ENCODE assay signal across 25 cellular contexts in the genomic region with DNA sequence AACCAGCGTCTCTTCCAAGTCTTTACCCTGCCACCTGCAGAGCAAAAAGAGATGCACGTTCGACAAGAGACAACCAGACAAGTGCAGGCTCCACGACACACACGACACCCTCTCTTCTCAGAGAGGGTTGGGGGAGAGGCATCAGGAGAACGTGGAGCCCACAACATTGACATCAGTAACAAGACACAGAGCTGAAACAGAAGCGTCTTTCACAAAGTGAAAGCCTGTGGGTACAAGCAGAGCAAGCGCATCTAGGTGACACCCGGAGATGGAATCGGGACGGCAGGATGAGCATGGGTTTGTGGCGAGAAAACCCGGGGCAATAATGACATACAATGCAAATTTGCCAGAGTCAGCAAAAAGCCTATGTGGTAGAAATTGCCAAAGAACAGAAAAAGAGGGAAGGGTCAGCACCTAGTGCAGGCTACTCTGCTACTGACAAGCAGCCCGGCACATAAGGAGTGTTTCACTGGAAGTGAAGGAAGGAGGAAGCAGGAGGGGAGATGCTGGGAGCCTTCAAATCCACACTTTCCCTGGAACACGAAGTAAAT.
DNase-seq lines count a peak whose midpoint lies in the region; ATAC-seq and TF ChIP-seq lines count a peak whose summit lies in the region.
"Had no signal": no experiment of that assay in that cellular context is flagged by ENCODE, and none has a peak within 500 bp of the region (broad histone marks: within the 10 kb centered on the region; RNA-seq: fewer than 3 reads in every experiment).

No MANE protein-coding gene starts in this region.

- no peak overlapping the region for H3K4me3 ChIP-seq in heart right ventricle
- H3K4me3 ChIP-seq: GM12878, SK-N-MC, transverse colon had no signal

- DNase-seq in activated CD4-positive, alpha-beta T cell treated with anti-CD3 and anti-CD28 coated beads, Interleukin-2, amount 10 ng/mL, durations not matched to agents 24 days and 14 days: no peak
- no peak for DNase-seq in activated CD4-positive, alpha-beta T cell treated with anti-CD3 and anti-CD28 coated beads, Interleukin-2, amount 50 U/mL, for 48 hours
- DNase-seq in CD4-positive, alpha-beta T cell: no peak
- no peak for DNase-seq in caudate nucleus (lab: John Stamatoyannopoulos, UW)
- DNase-seq in naive thymus-derived CD8-positive, alpha-beta T cell: no peak
- DNase-seq in SKM-1 treated with dmso at 0.1 percent for 144 hours (lab: John Stamatoyannopoulos, UW; ENCODE audit: unreplicated experiment): no peak
- no peak for DNase-seq in heart right ventricle
- DNase-seq: amygdala; COR-L47; DND-41; erythroblast; foreskin fibroblast; hippocampal formation; Kasumi-1; NCI-H187 treated with DMSO at 0.1 percent for 48 hours; small intestine; stimulated activated CD4-positive, alpha-beta T cell treated with anti-CD3 and anti-CD28 coated beads, Interleukin-2, amount 100 ng/mL, for 24 hours; stimulated activated naive CD4-positive, alpha-beta T cell treated with Interleukin-2 at 50 U/mL for 16 hours; T1000; transverse colon had no signal

- H3K4me3 Mint-ChIP-seq in activated CD4-positive, alpha-beta T cell treated with anti-CD3 and anti-CD28 coated beads, Interleukin-2, amount 10 ng/mL, durations not matched to agents 24 days and 14 days: no peak overlapping the region
- H3K4me3 Mint-ChIP-seq in CD4-positive, alpha-beta T cell: no peak overlapping the region
- H3K4me3 Mint-ChIP-seq in naive thymus-derived CD8-positive, alpha-beta T cell: no peak overlapping the region
- H3K4me3 Mint-ChIP-seq: WTC11 had no signal

- peaks cover 9% of the 10 kb centered on the region for H3K4me1 Mint-ChIP-seq in activated CD4-positive, alpha-beta T cell treated with anti-CD3 and anti-CD28 coated beads, Interleukin-2, amount 10 ng/mL, durations not matched to agents 24 days and 14 days
- H3K4me1 Mint-ChIP-seq in CD4-positive, alpha-beta T cell (ENCODE audit: low read depth): peaks cover 23% of the 10 kb centered on the region
- peaks cover 10 to 30% (median 23%) of the 10 kb centered on the region in 4 donors for H3K4me1 Mint-ChIP-seq in naive thymus-derived CD8-positive, alpha-beta T cell
- H3K4me1 Mint-ChIP-seq: WTC11 had no signal

- WGBS in heart right ventricle, 2 donors: 91 to 94% methylated on average over 15 of the region's 15 CpGs

- H3K27me3 ChIP-seq in CD4-positive, alpha-beta T cell (ENCODE audit: control insufficient read depth, insufficient read depth, low read length): no peaks in the 10 kb centered on the region
- H3K27me3 ChIP-seq in heart right ventricle: no peaks in the 10 kb centered on the region
- H3K27me3 ChIP-seq: transverse colon had no signal

- peaks cover 75% of the 10 kb centered on the region for H3K36me3 Mint-ChIP-seq in activated CD4-positive, alpha-beta T cell treated with anti-CD3 and anti-CD28 coated beads, Interleukin-2, amount 10 ng/mL, durations not matched to agents 24 days and 14 days (ENCODE audit: low read depth)
- H3K36me3 Mint-ChIP-seq in CD4-positive, alpha-beta T cell (ENCODE audit: low read depth): peaks cover 100% of the 10 kb centered on the region
- peaks cover 7 to 99% (median 39%) of the 10 kb centered on the region in 3 donors for H3K36me3 Mint-ChIP-seq in naive thymus-derived CD8-positive, alpha-beta T cell

- H3K36me3 ChIP-seq in heart right ventricle: peaks cover 0 to 98% (median 54%) of the 10 kb centered on the region in 9 donors

- no peaks in the 10 kb centered on the region for H3K9me3 Mint-ChIP-seq in activated CD4-positive, alpha-beta T cell treated with anti-CD3 and anti-CD28 coated beads, Interleukin-2, amount 10 ng/mL, durations not matched to agents 24 days and 14 days
- no peaks in the 10 kb centered on the region for H3K9me3 Mint-ChIP-seq in CD4-positive, alpha-beta T cell
- no peaks in the 10 kb centered on the region for H3K9me3 Mint-ChIP-seq in naive thymus-derived CD8-positive, alpha-beta T cell

- H3K4me1 ChIP-seq in heart right ventricle: peaks cover 0 to 20% (median 6%) of the 10 kb centered on the region in 9 donors
- H3K4me1 ChIP-seq: transverse colon had no signal

- intact Hi-C loops in activated CD4-positive, alpha-beta T cell treated with anti-CD3 and anti-CD28 coated beads, Interleukin-2, amount 10 ng/mL, durations not matched to agents 24 days and 14 days (cut with micrococcal nuclease): no loop called here
- intact Hi-C loops in CD4-positive, alpha-beta T cell (cut with DNase I, micrococcal nuclease): no loop called here
- intact Hi-C loops in heart right ventricle (cut with DNase I): no loop called here

- H3K27ac ChIP-seq in CD4-positive, alpha-beta T cell (ENCODE audit: low read depth, low read length): no peak overlapping the region
- H3K27ac ChIP-seq in caudate nucleus (ENCODE audit: low read depth, low read length): peak overlapping the region; percentile 31
- H3K27ac ChIP-seq in heart right ventricle: no peak overlapping the region
- H3K27ac ChIP-seq: RWPE1, SK-N-MC, transverse colon had no signal

- TF ChIP-seq CTCF in CD4-positive, alpha-beta T cell (IDR thresholded peaks at IDR 0.05): no peak
- TF ChIP-seq CTCF in heart right ventricle (IDR thresholded peaks at IDR 0.05): no peak

- no peaks in the 10 kb centered on the region for H3K9me3 ChIP-seq in CD4-positive, alpha-beta T cell (ENCODE audit: control insufficient read depth, low read length)
- no peaks in the 10 kb centered on the region for H3K9me3 ChIP-seq in heart right ventricle
- H3K9me3 ChIP-seq: transverse colon had no signal

- POLR2A ChIA-PET in CD4-positive, alpha-beta T cell (lab: Charles Lee): no interaction called here
- POLR2A ChIA-PET in naive thymus-derived CD8-positive, alpha-beta T cell (lab: Charles Lee): no interaction called here

- peak overlapping the region; percentile 59 for H3K27ac Mint-ChIP-seq in activated CD4-positive, alpha-beta T cell treated with anti-CD3 and anti-CD28 coated beads, Interleukin-2, amount 10 ng/mL, durations not matched to agents 24 days and 14 days
- H3K27ac Mint-ChIP-seq in CD4-positive, alpha-beta T cell: peak overlapping the region; percentile 52
- peak overlapping the region in 7 of 10 donors; percentile 23 to 91 (median 76) for H3K27ac Mint-ChIP-seq in naive thymus-derived CD8-positive, alpha-beta T cell
- H3K27ac Mint-ChIP-seq: WTC11 had no signal

- CTCF ChIA-PET in CD4-positive, alpha-beta T cell (lab: Charles Lee): no interaction called here

- H3K27me3 Mint-ChIP-seq in activated CD4-positive, alpha-beta T cell treated with anti-CD3 and anti-CD28 coated beads, Interleukin-2, amount 10 ng/mL, durations not matched to agents 24 days and 14 days: no peaks in the 10 kb centered on the region
- no peaks in the 10 kb centered on the region for H3K27me3 Mint-ChIP-seq in CD4-positive, alpha-beta T cell
- H3K27me3 Mint-ChIP-seq in naive thymus-derived CD8-positive, alpha-beta T cell: no peaks in the 10 kb centered on the region

- no peak for ATAC-seq in CD4-positive, alpha-beta T cell (ENCODE audit: poor library complexity)
- ATAC-seq in naive thymus-derived CD8-positive, alpha-beta T cell: no peak
- ATAC-seq in HG03354 (IDR thresholded peaks at IDR 0.05; ENCODE audit: poor library complexity, severe bottlenecking, unreplicated experiment): no peak
- ATAC-seq in heart right ventricle: no peak
- ATAC-seq: GM12878, WTC11 had no signal
